In genomic region chr12:69553626-69554248, GRCh38 we compare ENCODE assay signal across 8 cellular contexts. TPM values are rescaled to one million over a fixed set of nuclear protein-coding genes. Genes with fewer than 3 reads are reported as not detected.
DNase-seq lines count a peak whose midpoint lies in the region; ATAC-seq lines count a peak whose summit lies in the region.

No MANE protein-coding gene starts in this region.

- no peaks in the 10 kb centered on the region for H3K27me3 ChIP-seq in GM23248 (replicated peaks; ENCODE audit: insufficient read depth)
- no peaks in the 10 kb centered on the region for H3K27me3 ChIP-seq in trophoblast cell (ENCODE audit: insufficient read depth, low read length)

- H2BK5ac ChIP-seq in trophoblast cell (ENCODE audit: low read depth, low read length, poor library complexity) = no peak overlapping the region

- H3K9me3 ChIP-seq in GM23248 (ENCODE audit: low read depth) = no peaks in the 10 kb centered on the region
- no peaks in the 10 kb centered on the region for H3K9me3 ChIP-seq in trophoblast cell (ENCODE audit: insufficient read depth, low read depth, low read length)

- H2AK5ac ChIP-seq in trophoblast cell (ENCODE audit: low read length) = no peak overlapping the region

- peak; percentile 74 for DNase-seq in GM23248
- DNase-seq in NCI-H446 treated with DMSO at 0.1 percent for 48 hours (lab: John Stamatoyannopoulos, UW) = peak; percentile 56
- no peak for DNase-seq in effector memory CD8-positive, alpha-beta T cell
- peak; percentile 31 to 52 for DNase-seq in trophoblast cell
- no peak for DNase-seq in activated CD4-positive, alpha-beta memory T cell treated with anti-CD3 and anti-CD28 coated beads, Interleukin-2, amount 10 ng/mL, durations not matched to agents 7 days and 5 days
- no peak for DNase-seq in CD1c-positive myeloid dendritic cell (ENCODE audit: extremely low spot score)
- DNase-seq in dedifferentiated amniotic fluid mesenchymal stem cell (ENCODE audit: extremely low spot score) = no peak

- no peak overlapping the region for H4K8ac ChIP-seq in trophoblast cell (ENCODE audit: low read depth, low read length)

- H3K4ac ChIP-seq in trophoblast cell (ENCODE audit: low read depth, low read length) = no peak overlapping the region

- in situ Hi-C loops in GM23248 (cut with MboI) = no loop called here

- POLR2A ChIA-PET in activated CD4-positive, alpha-beta memory T cell treated with anti-CD3 and anti-CD28 coated beads, Interleukin-2, amount 10 ng/mL, durations not matched to agents 7 days and 5 days (lab: Charles Lee) = no interaction called here

- peak overlapping the region; percentile 38 to 49 for H3K27ac Mint-ChIP-seq in effector memory CD8-positive, alpha-beta T cell
- H3K27ac Mint-ChIP-seq in activated CD4-positive, alpha-beta memory T cell treated with anti-CD3 and anti-CD28 coated beads, Interleukin-2, amount 10 ng/mL, durations not matched to agents 7 days and 5 days = no peak overlapping the region

- H3F3A ChIP-seq in GM23248 (ENCODE audit: insufficient read depth) = peaks cover 56% of the 10 kb centered on the region

- no peak overlapping the region for H3K18ac ChIP-seq in trophoblast cell (ENCODE audit: low read length)

- H3K14ac ChIP-seq in trophoblast cell (ENCODE audit: low read length) = no peak overlapping the region

- WGBS in GM23248 (ENCODE audit: low coverage in 1 of 2, low lambda C conversion rate in 2 of 2, missing lambda C conversion rate in 2 of 2), 2 experiments = 46 to 50% methylated on average over 2 of the region's 2 CpGs
- 100% methylated on average over 1 of the region's 2 CpGs for WGBS in trophoblast cell (ENCODE audit: extremely low coverage, insufficient coverage, insufficient read length)

- H3K27me3 Mint-ChIP-seq in effector memory CD8-positive, alpha-beta T cell = no peaks in the 10 kb centered on the region
- H3K27me3 Mint-ChIP-seq in activated CD4-positive, alpha-beta memory T cell treated with anti-CD3 and anti-CD28 coated beads, Interleukin-2, amount 10 ng/mL, durations not matched to agents 7 days and 5 days = no peaks in the 10 kb centered on the region

- H2AFZ ChIP-seq in GM23248 = no peak overlapping the region
- H2AFZ ChIP-seq in trophoblast cell (ENCODE audit: insufficient read depth, low read length, poor library complexity) = no peak overlapping the region

- H3K4me3 ChIP-seq in GM23248 = no peak overlapping the region
- H3K4me3 ChIP-seq in trophoblast cell (ENCODE audit: low read depth, low read length) = no peak overlapping the region

- ATAC-seq in effector memory CD8-positive, alpha-beta T cell (replicated peaks) = no peak
- no peak for ATAC-seq in GM18519 (IDR thresholded peaks at IDR 0.05; ENCODE audit: low FRiP score, unreplicated experiment)

- no peaks in the 10 kb centered on the region for H3K36me3 ChIP-seq in GM23248 (ENCODE audit: low read depth)
- no peaks in the 10 kb centered on the region for H3K36me3 ChIP-seq in trophoblast cell (ENCODE audit: control insufficient read depth in 1 of 2, insufficient read depth in 2 of 2, low read length in 2 of 2)

- H4K91ac ChIP-seq in trophoblast cell (ENCODE audit: low read depth, low read length) = no peak overlapping the region

- peaks cover 3 to 12% of the 10 kb centered on the region in 2 donors for H3K4me1 Mint-ChIP-seq in effector memory CD8-positive, alpha-beta T cell (ENCODE audit: low read depth in 2 of 2)
- no peaks in the 10 kb centered on the region for H3K4me1 Mint-ChIP-seq in activated CD4-positive, alpha-beta memory T cell treated with anti-CD3 and anti-CD28 coated beads, Interleukin-2, amount 10 ng/mL, durations not matched to agents 7 days and 5 days

- H3K9me2 ChIP-seq in GM23248 (ENCODE audit: insufficient read depth) = no peaks in the 10 kb centered on the region

- no peaks in the 10 kb centered on the region for H3K9me3 Mint-ChIP-seq in effector memory CD8-positive, alpha-beta T cell
- no peaks in the 10 kb centered on the region for H3K9me3 Mint-ChIP-seq in activated CD4-positive, alpha-beta memory T cell treated with anti-CD3 and anti-CD28 coated beads, Interleukin-2, amount 10 ng/mL, durations not matched to agents 7 days and 5 days

- H2BK120ac ChIP-seq in trophoblast cell (ENCODE audit: insufficient read depth, low read length, poor library complexity) = no peak overlapping the region

- no peak overlapping the region for H3K23ac ChIP-seq in trophoblast cell (ENCODE audit: low read length)

- H3K36me3 Mint-ChIP-seq in effector memory CD8-positive, alpha-beta T cell (ENCODE audit: insufficient read depth) = peaks cover 9% of the 10 kb centered on the region
- no peaks in the 10 kb centered on the region for H3K36me3 Mint-ChIP-seq in activated CD4-positive, alpha-beta memory T cell treated with anti-CD3 and anti-CD28 coated beads, Interleukin-2, amount 10 ng/mL, durations not matched to agents 7 days and 5 days (ENCODE audit: low read depth)

- H3K79me1 ChIP-seq in trophoblast cell (ENCODE audit: low read length) = peaks cover 2% of the 10 kb centered on the region

- peak overlapping the region; percentile 1 for H3K4me2 ChIP-seq in GM23248 (ENCODE audit: unreplicated experiment)
- no peak overlapping the region for H3K4me2 ChIP-seq in trophoblast cell (ENCODE audit: low read length)

- H4K12ac ChIP-seq in trophoblast cell (ENCODE audit: low read depth, low read length) = no peak overlapping the region

- H3K4me1 ChIP-seq in GM23248 (ENCODE audit: insufficient read depth) (peaks cover 31% of the 10 kb centered on the region), trophoblast cell (ENCODE audit: control insufficient read depth in 1 of 2, insufficient read depth in 2 of 2, low read length in 2 of 2) (peaks cover 2 to 4% of the 10 kb centered on the region in 2 experiments)

- H3K79me2 ChIP-seq in GM23248 (ENCODE audit: insufficient read depth) = peaks cover 50% of the 10 kb centered on the region
- peaks cover 2% of the 10 kb centered on the region for H3K79me2 ChIP-seq in trophoblast cell (ENCODE audit: control insufficient read depth, insufficient read depth, low read length, poor library complexity)

- no peaks in the 10 kb centered on the region for H4K20me1 ChIP-seq in GM23248 (ENCODE audit: insufficient read depth)

- no peak overlapping the region for H3K4me3 Mint-ChIP-seq in effector memory CD8-positive, alpha-beta T cell
- H3K4me3 Mint-ChIP-seq in activated CD4-positive, alpha-beta memory T cell treated with anti-CD3 and anti-CD28 coated beads, Interleukin-2, amount 10 ng/mL, durations not matched to agents 7 days and 5 days = no peak overlapping the region

- no peak overlapping the region for H3K9ac ChIP-seq in GM23248
- no peak overlapping the region for H3K9ac ChIP-seq in trophoblast cell (ENCODE audit: low read length)

- CTCF ChIA-PET in activated CD4-positive, alpha-beta memory T cell treated with anti-CD3 and anti-CD28 coated beads, Interleukin-2, amount 10 ng/mL, durations not matched to agents 7 days and 5 days (lab: Charles Lee) = interaction anchor here (1.3 to 2.3 kb wide), 3 partner anchors 17 to 196 kb away, joined by 3 to 8 read pairs (median 3); no protein-coding TSS in a partner anchor

- H3K27ac ChIP-seq in GM23248 (peak overlapping the region; percentile 94), trophoblast cell (ENCODE audit: low read depth, low read length) (peak overlapping the region; percentile 33)

- no peak overlapping the region for H2BK12ac ChIP-seq in trophoblast cell (ENCODE audit: low read length)

RNA-seq across cellular contexts. Expression of gene CCT2, which starts 31.5 kb away (rescaled TPM):
- 171 and 176 TPM in 2 replicates for total RNA-seq in GM23248 (2014; rRNA removed; shearing (Covaris generic))
- polyA plus RNA-seq in GM23248 (2016; fragmentation: Nextera tagmentation; extraction: Ambion mirVana) = 157 and 158 TPM in 2 replicates
- 301 and 316 TPM in 2 replicates for polyA plus RNA-seq in trophoblast cell (2013)
- 100 to 1,000 TPM; 131 to 135 TPM for total RNA-seq in activated CD4-positive, alpha-beta memory T cell treated with anti-CD3 and anti-CD28 coated beads, Interleukin-2, amount 10 ng/mL, durations not matched to agents 7 days and 5 days

RNA-seq across cellular contexts. Expression of gene LRRC10, which starts 57.0 kb away (rescaled TPM):
- not detected in 2 replicates for total RNA-seq in GM23248 (2014; rRNA removed; shearing (Covaris generic))
- not detected in 2 replicates for polyA plus RNA-seq in GM23248 (2016; fragmentation: Nextera tagmentation; extraction: Ambion mirVana)
- not detected in 2 replicates for polyA plus RNA-seq in trophoblast cell (2013)
- total RNA-seq in activated CD4-positive, alpha-beta memory T cell treated with anti-CD3 and anti-CD28 coated beads, Interleukin-2, amount 10 ng/mL, durations not matched to agents 7 days and 5 days = not detected

Comparison
In these comparisons a context has a peak if more than half of its experiments do, and no peak if none do; other contexts are left out.
1. DNase-seq: peak in GM23248 (single experiment), NCI-H446 treated with DMSO at 0.1 percent for 48 hours (single experiment) and trophoblast cell (2 of 2); none in effector memory CD8-positive, alpha-beta T cell (0 of 3), activated CD4-positive, alpha-beta memory T cell treated with anti-CD3 and anti-CD28 coated beads, Interleukin-2, amount 10 ng/mL, durations not matched to agents 7 days and 5 days (single experiment), CD1c-positive myeloid dendritic cell (single experiment) and dedifferentiated amniotic fluid mesenchymal stem cell (single experiment).